Comparison of ENCODE assay signal across 8 cellular contexts in genomic region chr3:155805802-155806618, GRCh38. TPM values are rescaled to one million over a fixed set of nuclear protein-coding genes. Genes with fewer than 3 reads are reported as not detected.
A peak's percentile ranks its signal among the peaks of the same experiment; 100 is the strongest.
DNase-seq lines count a peak whose midpoint lies in the region; ATAC-seq and TF ChIP-seq lines count a peak whose summit lies in the region.

Gene C3orf33 (minus strand): TSS chr3:155806278. CDS start chr3:155806252, 26 bp downstream.

- H2AFZ ChIP-seq in HCT116 (ENCODE audit: low read depth, low read length, poor library complexity, severe bottlenecking) (peak within 1 kb of the TSS; percentile 100), MM.1S (ENCODE audit: low read length) (peak within 1 kb of the TSS; percentile 100)

- H3K9me3 ChIP-seq in HCT116 (ENCODE audit: control insufficient read depth in 1 of 2, insufficient read depth in 1 of 2, low read depth in 1 of 2, low read length in 2 of 2) (no peaks in the 10 kb centered on the region), MM.1S (replicated peaks; ENCODE audit: insufficient read depth, low read length) (no peaks in the 10 kb centered on the region), heart right ventricle (no peaks in the 10 kb centered on the region), upper lobe of right lung (no peaks in the 10 kb centered on the region)

- no peaks in the 10 kb centered on the region for H3K9me3 Mint-ChIP-seq in activated naive CD8-positive, alpha-beta T cell treated with anti-CD3 and anti-CD28 coated beads for 36 hours
- H3K9me3 Mint-ChIP-seq in progenitor cell of endocrine pancreas (ENCODE audit: low read depth), result no peaks in the 10 kb centered on the region

- WGBS in heart right ventricle, 2 donors, result 1% methylated on average over 61 of the region's 61 CpGs

- H3K4me1 Mint-ChIP-seq in activated naive CD8-positive, alpha-beta T cell treated with anti-CD3 and anti-CD28 coated beads for 36 hours, result no peaks in the 10 kb centered on the region
- peaks cover 1% of the 10 kb centered on the region for H3K4me1 Mint-ChIP-seq in progenitor cell of endocrine pancreas (ENCODE audit: low read depth)

- H3K4me1 ChIP-seq in HCT116 (ENCODE audit: control insufficient read depth in 1 of 2, insufficient read depth in 2 of 2, low read length in 2 of 2) (peaks cover 7 to 14% of the 10 kb centered on the region in 2 experiments; a peak in 3 of 4 replicates), MM.1S (ENCODE audit: low read length) (peaks cover 4% of the 10 kb centered on the region; the same call in 1 of the 2 replicates), heart right ventricle (peaks cover 0 to 31% (median 4%) of the 10 kb centered on the region in 9 donors), upper lobe of right lung (peaks cover 4% of the 10 kb centered on the region)

- H3K9me2 ChIP-seq in HCT116 (ENCODE audit: insufficient read depth) (no peaks in the 10 kb centered on the region), MM.1S (replicated peaks; ENCODE audit: insufficient read depth, low read length) (no peaks in the 10 kb centered on the region)

- intact Hi-C loops in HCT116 (cut with micrococcal nuclease), result loop anchor here (2.0 kb wide), 1 partner anchor 49 kb away; the partner anchor contains the start of gene SLC33A1
- intact Hi-C loops in heart right ventricle (cut with DNase I), result loop anchor here in 8 of 10 donors (1.0 to 10.0 kb wide), 6 partner anchors 41 to 66 kb away; partner anchors contain the start of genes SLC33A1 (in 4 of the 8) and GMPS (in 3 of the 8)
- intact Hi-C loops in upper lobe of right lung (cut with DNase I), result no loop called here

- H3K27ac Mint-ChIP-seq in activated naive CD8-positive, alpha-beta T cell treated with anti-CD3 and anti-CD28 coated beads for 36 hours, result peak within 1 kb of the TSS; percentile 75
- peak within 1 kb of the TSS; percentile 95 for H3K27ac Mint-ChIP-seq in progenitor cell of endocrine pancreas

- TF ChIP-seq RAD21 in HCT116 (IDR thresholded peaks at IDR 0.05; ENCODE audit: low read depth), result peak; percentile 76

- peak within 1 kb of the TSS; percentile 74 to 95 for H3K4me3 ChIP-seq in HCT116 (replicated peaks in 1 of 2; ENCODE audit: low read depth in 1 of 2, low read length in 2 of 2)
- peak within 1 kb of the TSS; percentile 94 for H3K4me3 ChIP-seq in MM.1S (ENCODE audit: low read length)
- peak within 1 kb of the TSS; percentile 40 to 93 (median 70) for H3K4me3 ChIP-seq in heart right ventricle
- peak within 1 kb of the TSS; percentile 85 for H3K4me3 ChIP-seq in upper lobe of right lung

- ATAC-seq in HCT116 (peak; percentile 91), heart right ventricle (peak; percentile 95 to 99 (median 96)), upper lobe of right lung (peak; percentile 99)

- no peaks in the 10 kb centered on the region for H3K36me3 ChIP-seq in HCT116 (ENCODE audit: control insufficient read depth in 1 of 2, insufficient read depth in 2 of 2, low read length in 2 of 2)
- no peaks in the 10 kb centered on the region for H3K36me3 ChIP-seq in MM.1S (replicated peaks; ENCODE audit: insufficient read depth, low read length)
- peaks cover 0 to 31% (median 0%) of the 10 kb centered on the region in 9 donors for H3K36me3 ChIP-seq in heart right ventricle
- H3K36me3 ChIP-seq in upper lobe of right lung, result peaks cover 4% of the 10 kb centered on the region

- peaks cover 5% of the 10 kb centered on the region for H3K36me3 Mint-ChIP-seq in activated naive CD8-positive, alpha-beta T cell treated with anti-CD3 and anti-CD28 coated beads for 36 hours
- H3K36me3 Mint-ChIP-seq in progenitor cell of endocrine pancreas (ENCODE audit: insufficient read depth), result peaks cover 8% of the 10 kb centered on the region

- H3K27me3 Mint-ChIP-seq in activated naive CD8-positive, alpha-beta T cell treated with anti-CD3 and anti-CD28 coated beads for 36 hours, result no peaks in the 10 kb centered on the region
- peaks cover 4% of the 10 kb centered on the region for H3K27me3 Mint-ChIP-seq in progenitor cell of endocrine pancreas

- TF ChIP-seq CTCF in GM10266 (IDR thresholded peaks at IDR 0.05; ENCODE audit: control insufficient read depth, insufficient read depth, low read depth, missing control alignments) (peak; percentile 93), HCT116 (IDR thresholded peaks at IDR 0.05 in 2 of 3, conservative IDR thresholded peaks at IDR 0.05 in 1 of 3; ENCODE audit: borderline replicate concordance in 1 of 3, insufficient read depth in 1 of 3, low read depth in 2 of 3, low read length in 2 of 3) (peak; percentile 57 to 85 (median 78)), MM.1S (IDR thresholded peaks at IDR 0.05; ENCODE audit: low read length) (peak; percentile 94), heart right ventricle (IDR thresholded peaks at IDR 0.05) (peak in 8 of 9 donors; percentile 76 to 97 (median 86)), progenitor cell of endocrine pancreas (IDR thresholded peaks at IDR 0.05; ENCODE audit: unreplicated experiment) (peak; percentile 94), upper lobe of right lung (IDR thresholded peaks at IDR 0.05) (peak; percentile 88)

- DNase-seq in GM10266 (ENCODE audit: extremely low spot score) (peak; percentile 89), HCT116 (ENCODE audit: low read depth, low spot score) (peak; percentile 41), MM.1S (peak; percentile 84), SKM-1 (lab: John Stamatoyannopoulos, UW; ENCODE audit: unreplicated experiment) (peak; percentile 55), heart right ventricle (peak; percentile 50 to 79), progenitor cell of endocrine pancreas (ENCODE audit: low spot score, unreplicated experiment) (peak; percentile 64), upper lobe of right lung (peak; percentile 91)
- DNase-seq in activated naive CD8-positive, alpha-beta T cell treated with anti-CD3 and anti-CD28 coated beads for 36 hours, result peak; percentile 87

- no peak for TF ChIP-seq POLR2A in HCT116 (IDR thresholded peaks at IDR 0.05; ENCODE audit: borderline replicate concordance, extremely low read depth, insufficient read depth, insufficient read length)

- no peaks in the 10 kb centered on the region for H3K27me3 ChIP-seq in HCT116 (ENCODE audit: insufficient read depth, low read length)
- no peaks in the 10 kb centered on the region for H3K27me3 ChIP-seq in MM.1S (replicated peaks; ENCODE audit: insufficient read depth, low read length)
- H3K27me3 ChIP-seq in heart right ventricle, result no peaks in the 10 kb centered on the region
- no peaks in the 10 kb centered on the region for H3K27me3 ChIP-seq in upper lobe of right lung

- RAD21 ChIA-PET in HCT116 (lab: Charles Lee; ENCODE audit: low non-redundant PET in 1 of 2, low total read pairs in 2 of 2, uncharacterized antibody in 2 of 2, unreplicated experiment in 2 of 2), result interaction anchor here in 1 of 2 experiments (0.5 kb wide), 1 partner anchor 19 kb away, joined by 3 read pairs; no protein-coding TSS in a partner anchor

- H3K9ac ChIP-seq in HCT116 (ENCODE audit: low read length) (peak within 1 kb of the TSS; percentile 95), MM.1S (ENCODE audit: low read length) (peak within 1 kb of the TSS; percentile 85)

- no peaks in the 10 kb centered on the region for H3K79me2 ChIP-seq in HCT116 (ENCODE audit: insufficient read depth, low read length)
- H3K79me2 ChIP-seq in MM.1S (ENCODE audit: low read length), result no peaks in the 10 kb centered on the region

- H3K4me3 Mint-ChIP-seq in activated naive CD8-positive, alpha-beta T cell treated with anti-CD3 and anti-CD28 coated beads for 36 hours, result peak within 1 kb of the TSS; percentile 86
- H3K4me3 Mint-ChIP-seq in progenitor cell of endocrine pancreas (ENCODE audit: low read depth), result peak within 1 kb of the TSS; percentile 87

- H3F3A ChIP-seq in MM.1S (ENCODE audit: insufficient read depth, low read length), result no peaks in the 10 kb centered on the region

- H4K20me1 ChIP-seq in HCT116 (ENCODE audit: insufficient read depth) (no peaks in the 10 kb centered on the region), MM.1S (ENCODE audit: insufficient read depth, low read length) (no peaks in the 10 kb centered on the region)

- CTCF ChIA-PET in HCT116 (lab: Charles Lee), result interaction anchor here (0.8 to 2.7 kb wide), 31 partner anchors 9 to 454 kb away, joined by 3 to 15 read pairs (median 5); partner anchors contain the start of gene GMPS

- POLR2A ChIA-PET in HCT116 (lab: Charles Lee), result interaction anchor here (0.5 to 1.8 kb wide), 10 partner anchors 12 to 84 kb away, joined by 3 to 5 read pairs (median 4); partner anchors contain the start of genes GMPS and SLC33A1

- peak within 1 kb of the TSS; percentile 84 for H3K27ac ChIP-seq in HCT116 (ENCODE audit: low read depth, low read length)
- no peak within 1 kb of the TSS for H3K27ac ChIP-seq in MM.1S (ENCODE audit: low read length)
- H3K27ac ChIP-seq in heart right ventricle, result peak within 1 kb of the TSS; percentile 37 to 93 (median 83)
- H3K27ac ChIP-seq in upper lobe of right lung, result peak within 1 kb of the TSS; percentile 89

- H3K4me2 ChIP-seq in HCT116 (ENCODE audit: low read length), result peak within 1 kb of the TSS; percentile 90
- peak within 1 kb of the TSS; percentile 84 for H3K4me2 ChIP-seq in MM.1S (ENCODE audit: low read depth, low read length)

- BruUV-seq in HCT116 (replicated peaks; lab: Mats Ljungman, UMichigan), result no TSS peak

TF ChIP-seq in HCT116, 20 proteins besides CTCF, POLR2A, EP300 and RAD21 (continues in another document):
- no peak for TF ChIP-seq ELF1 (IDR thresholded peaks at IDR 0.05; ENCODE audit: borderline replicate concordance, low read depth)
- peak; percentile 93 for TF ChIP-seq YY1 (IDR thresholded peaks at IDR 0.05; ENCODE audit: extremely low read depth, insufficient replicate concordance, low read depth, low read length)
- no peak for TF ChIP-seq JUND (IDR thresholded peaks at IDR 0.05)
- no peak for TF ChIP-seq SRF (IDR thresholded peaks at IDR 0.05; ENCODE audit: low read depth)
- no peak for TF ChIP-seq TCF7L2 (IDR thresholded peaks at IDR 0.05; ENCODE audit: borderline replicate concordance, extremely low read depth, insufficient read depth, insufficient read length)
- TF ChIP-seq SP1 (IDR thresholded peaks at IDR 0.05; ENCODE audit: low read depth), result no peak; the same call in 1 of the 2 replicates
- no peak for TF ChIP-seq ZNF274 (IDR thresholded peaks at IDR 0.05; ENCODE audit: low read depth, low read length)
- TF ChIP-seq SIN3A (IDR thresholded peaks at IDR 0.05; ENCODE audit: low read depth), result peak; percentile 61; the same call in 1 of the 2 replicates
- TF ChIP-seq, protein P1, sequence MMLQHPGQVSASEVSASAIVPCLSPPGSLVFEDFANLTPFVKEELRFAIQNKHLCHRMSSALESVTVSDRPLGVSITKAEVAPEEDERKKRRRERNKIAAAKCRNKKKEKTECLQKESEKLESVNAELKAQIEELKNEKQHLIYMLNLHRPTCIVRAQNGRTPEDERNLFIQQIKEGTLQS (IDR thresholded peaks at IDR 0.05), result no peak
- peak; percentile 92 for TF ChIP-seq ZFX (IDR thresholded peaks at IDR 0.05)
- TF ChIP-seq FOSL1 (IDR thresholded peaks at IDR 0.05; ENCODE audit: low read depth), result no peak

RNA-seq across cellular contexts. Expression of gene C3orf33, which starts in this region (rescaled TPM):
- total RNA-seq in HCT116 (2021; ENCODE audit: unreplicated experiment), result 4.7 TPM
- 1.7 and 2.5 TPM in 2 replicates for polyA plus RNA-seq in HCT116 (2012)
- total RNA-seq in activated naive CD8-positive, alpha-beta T cell treated with anti-CD3 and anti-CD28 coated beads for 36 hours, result 1 to 10 TPM; 2.5 to 2.7 TPM
- 1 to 10 TPM; 4.3 to 8.5 (median 6.2) TPM for total RNA-seq in heart right ventricle
- polyA plus RNA-seq in heart right ventricle, result 1 to 10 TPM; 2.3 to 3.0 TPM
- 4.4 and 5.3 TPM in 2 replicates for total RNA-seq in progenitor cell of endocrine pancreas
- total RNA-seq in upper lobe of right lung, result 4.5 TPM

Comparison
In these comparisons a context has a peak if more than half of its experiments do, and no peak if none do; other contexts are left out.
1. DNase-seq: peak in every context shown above with its lines; median percentile 91 in upper lobe of right lung; 89 in GM10266; 87 in activated naive CD8-positive, alpha-beta T cell treated with anti-CD3 and anti-CD28 coated beads for 36 hours; 84 in MM.1S; 64 in heart right ventricle; 64 in progenitor cell of endocrine pancreas; 55 in SKM-1; 41 in HCT116.